ENCODE assay signal across 11 cellular contexts in the genomic region with DNA sequence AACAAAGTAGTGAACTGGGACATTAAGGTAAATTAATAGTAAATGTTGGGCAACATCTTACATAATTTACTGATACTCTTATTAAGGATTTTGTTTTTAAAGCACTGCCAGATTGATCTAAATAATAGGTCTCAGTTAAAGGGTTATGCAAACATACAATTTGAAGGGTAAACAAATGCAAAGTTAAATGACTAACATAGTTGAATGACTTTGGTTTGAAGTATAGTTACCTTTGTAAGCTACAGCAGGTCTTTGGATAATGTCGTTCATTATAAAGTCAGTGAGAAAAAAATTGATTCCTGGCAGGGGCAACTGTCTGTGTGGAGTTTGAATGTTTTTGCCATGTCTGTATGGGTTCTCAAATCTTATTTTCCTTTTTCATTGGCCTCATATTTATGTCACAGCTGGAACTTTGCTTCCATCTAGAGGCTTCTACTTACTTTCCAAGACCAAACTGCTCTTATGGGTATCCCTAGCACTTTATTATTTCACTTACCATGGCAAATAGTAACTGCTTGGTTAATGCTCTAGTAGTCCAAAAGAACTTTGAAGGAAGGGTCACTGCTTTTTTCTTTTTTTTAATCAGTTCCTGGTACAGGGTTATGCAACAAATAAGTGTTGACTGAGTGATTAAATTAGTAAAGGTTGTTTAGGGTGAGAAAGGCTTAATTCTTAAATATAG.
DNase-seq lines count a peak whose midpoint lies in the region; ATAC-seq, FAIRE-seq and TF ChIP-seq lines count a peak whose summit lies in the region.
"Had no signal": no experiment of that assay in that cellular context is flagged by ENCODE, and none has a peak within 500 bp of the region (broad histone marks: within the 10 kb centered on the region; RNA-seq: fewer than 3 reads in every experiment).

No MANE protein-coding gene starts in this region.

- no peak overlapping the region for H3K27ac ChIP-seq in A549
- H3K27ac ChIP-seq in thyroid gland, result no peak overlapping the region
- H3K27ac ChIP-seq: psoas muscle had no signal

- H3K36me3 ChIP-seq in thyroid gland, result peaks cover 0 to 15% of the 10 kb centered on the region in 2 donors

- no peaks in the 10 kb centered on the region for H3K27me3 ChIP-seq in thyroid gland

- no peak for TF ChIP-seq EP300 in A549 (IDR thresholded peaks at IDR 0.05)

- POLR2A ChIA-PET in A549 (lab: Yijun Ruan, JAX), result no interaction called here

- CTCF ChIA-PET in A549 (lab: Yijun Ruan, JAX), result no interaction called here

- peak; percentile 48 to 54; a peak in 4 of 5 replicates for TF ChIP-seq RAD21 in A549 (conservative IDR thresholded peaks at IDR 0.05 in 1 of 2, IDR thresholded peaks at IDR 0.05 in 1 of 2)

- WGBS in A549 (ENCODE audit: missing lambda C conversion rate), result 42% methylated on average over 1 of the region's 1 CpG
- 78 to 82% methylated on average over 1 of the region's 1 CpG for WGBS in thyroid gland, 2 donors

- H3K4me3 ChIP-seq in A549 (no peak overlapping the region), thyroid gland (replicated peaks in 1 of 3) (no peak overlapping the region)
- H3K4me3 ChIP-seq: psoas muscle had no signal

- peaks cover 6% of the 10 kb centered on the region; the same call in 1 of the 3 replicates for H3K4me1 ChIP-seq in A549
- no peaks in the 10 kb centered on the region for H3K4me1 ChIP-seq in thyroid gland
- H3K4me1 ChIP-seq: psoas muscle had no signal

- TF ChIP-seq CTCF in A549 (IDR thresholded peaks at IDR 0.05) (no peak; the same call in 1 of the 3 replicates), thyroid gland (IDR thresholded peaks at IDR 0.05) (no peak)

- H3K4me2 ChIP-seq in A549, result no peak overlapping the region

- intact Hi-C loops in thyroid gland (cut with DNase I), result no loop called here

- TF ChIP-seq POLR2A in A549 (IDR thresholded peaks at IDR 0.05; ENCODE audit: low read length), result no peak
- no peak for TF ChIP-seq POLR2A in thyroid gland (IDR thresholded peaks at IDR 0.05)

- H3K9me3 ChIP-seq in A549 (no peaks in the 10 kb centered on the region), thyroid gland (no peaks in the 10 kb centered on the region)
- H3K9me3 ChIP-seq: psoas muscle had no signal

- ATAC-seq in A549, result no peak; a peak in 1 of 6 replicates
- no peak for ATAC-seq in GM18519 (IDR thresholded peaks at IDR 0.05; ENCODE audit: low FRiP score, unreplicated experiment)
- ATAC-seq: psoas muscle had no signal

- DNase-seq in A549 (ENCODE audit: low read depth in 1 of 2, low spot score in 1 of 2) (peak; percentile 6 to 35), GM18507 (ENCODE audit: extremely low spot score, insufficient read length, low read depth) (no peak), RPMI7951 (ENCODE audit: low read depth) (peak; percentile 9), frontal cortex (ENCODE audit: low spot score in 2 of 2) (no peak), kidney tubule cell (ENCODE audit: low spot score) (no peak), T-helper 9 cell (no peak), thyroid gland (no peak)
- DNase-seq: activated gamma-delta T cell, psoas muscle had no signal

- FAIRE-seq in A549 (lab: Jason Lieb, UNC), result no peak
- peak; percentile 5 for FAIRE-seq in GM18507 (lab: Jason Lieb, UNC)
- FAIRE-seq in frontal cortex (lab: Jason Lieb, UNC), result peak; percentile 13
- FAIRE-seq: keratinocyte had no signal

TF ChIP-seq in A549, 52 proteins besides CTCF, POLR2A, EP300 and RAD21:
- TF ChIP-seq HOXB5 (CRISPR knock-in tag; IDR thresholded peaks at IDR 0.05) (no peak), RCOR1 (IDR thresholded peaks at IDR 0.05; ENCODE audit: low read depth, low read length) (no peak), MAZ (IDR thresholded peaks at IDR 0.05; ENCODE audit: borderline replicate concordance, low read depth, low read length) (no peak), MAFK (IDR thresholded peaks at IDR 0.05; ENCODE audit: partially characterized antibody) (no peak), CHD2 (IDR thresholded peaks at IDR 0.05; ENCODE audit: low read length, partially characterized antibody) (no peak), RNF2 (IDR thresholded peaks at IDR 0.05; ENCODE audit: borderline replicate concordance, low read depth) (no peak), HMGXB4 (CRISPR knock-in tag; IDR thresholded peaks at IDR 0.05; ENCODE audit: borderline replicate concordance) (no peak), ELK1 (IDR thresholded peaks at IDR 0.05; ENCODE audit: low read depth, low read length) (no peak)
- TF ChIP-seq, protein P1, sequence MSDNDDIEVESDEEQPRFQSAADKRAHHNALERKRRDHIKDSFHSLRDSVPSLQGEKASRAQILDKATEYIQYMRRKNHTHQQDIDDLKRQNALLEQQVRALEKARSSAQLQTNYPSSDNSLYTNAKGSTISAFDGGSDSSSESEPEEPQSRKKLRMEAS (IDR thresholded peaks at IDR 0.05), result no peak
- TF ChIP-seq, protein P2, sequence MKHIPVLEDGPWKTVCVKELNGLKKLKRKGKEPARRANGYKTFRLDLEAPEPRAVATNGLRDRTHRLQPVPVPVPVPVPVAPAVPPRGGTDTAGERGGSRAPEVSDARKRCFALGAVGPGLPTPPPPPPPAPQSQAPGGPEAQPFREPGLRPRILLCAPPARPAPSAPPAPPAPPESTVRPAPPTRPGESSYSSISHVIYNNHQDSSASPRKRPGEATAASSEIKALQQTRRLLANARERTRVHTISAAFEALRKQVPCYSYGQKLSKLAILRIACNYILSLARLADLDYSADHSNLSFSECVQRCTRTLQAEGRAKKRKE (CRISPR knock-in tag; IDR thresholded peaks at IDR 0.05; ENCODE audit: low read depth), result no peak

Comparison
In these comparisons a context has a peak if more than half of its experiments do, and no peak if none do; other contexts are left out.
1. DNase-seq: peak in A549 (2 of 2) and RPMI7951 (single experiment); none in GM18507 (single experiment), frontal cortex (0 of 2), kidney tubule cell (single experiment), T-helper 9 cell (single experiment) and thyroid gland (0 of 2).